In the genomic region with DNA sequence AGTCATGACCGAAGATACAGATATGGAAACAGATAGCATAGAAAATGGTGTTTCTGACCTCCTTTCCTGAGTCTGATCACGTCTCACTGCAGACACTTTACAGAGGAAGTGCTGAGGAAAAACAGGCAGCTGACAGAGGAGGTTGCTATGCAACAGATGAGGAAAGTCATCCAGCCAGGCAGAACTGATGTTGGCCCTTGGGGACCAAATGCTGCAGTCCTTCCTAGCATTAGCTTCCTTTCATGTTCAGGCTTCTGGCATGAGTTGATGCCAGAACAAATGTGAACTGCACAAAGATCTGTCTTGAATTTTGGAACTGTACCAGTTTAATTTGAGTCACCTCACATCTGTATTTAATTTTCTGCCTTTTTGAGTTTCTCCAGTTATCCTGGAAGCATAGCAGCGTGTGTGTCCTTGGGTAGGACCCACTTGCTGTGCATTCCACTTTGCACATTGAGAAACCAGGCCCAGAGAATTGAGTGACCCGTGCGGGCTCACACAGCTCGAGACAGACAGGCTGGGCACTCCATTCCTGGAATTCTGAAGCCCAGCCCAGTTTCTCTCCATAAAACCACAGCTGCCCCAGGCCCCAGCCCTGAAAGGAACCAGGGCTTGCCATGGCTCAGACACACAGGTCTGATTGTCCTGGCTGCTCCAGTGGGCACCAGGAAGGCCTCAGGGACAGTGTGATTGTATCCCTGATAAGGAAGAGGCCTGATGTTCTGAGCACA, we compare ENCODE assay signal across 8 cellular contexts. TPM values are rescaled to one million over a fixed set of nuclear protein-coding genes. Genes with fewer than 3 reads are reported as not detected.
DNase-seq lines count a peak whose midpoint lies in the region; ATAC-seq and TF ChIP-seq lines count a peak whose summit lies in the region.

No MANE protein-coding gene starts in this region.

- no peak overlapping the region for H3K23ac ChIP-seq in IMR-90 (ENCODE audit: low read depth, low read length)

- H3K27ac ChIP-seq in IMR-90 (ENCODE audit: insufficient read depth, low read length) (peak overlapping the region; percentile 67; the same call in 1 of the 2 replicates), adrenal gland (peak overlapping the region in 4 of 5 donors; percentile 42 to 85 (median 63)), uterus (peak overlapping the region; percentile 86 to 88)

- H2BK15ac ChIP-seq in IMR-90 (ENCODE audit: low read depth, low read length): no peak overlapping the region

- in situ Hi-C loops in IMR-90 (cut with MboI; ENCODE audit: low sequenced_read_pairs): no loop called here

- peaks cover 0 to 19% of the 10 kb centered on the region in 2 experiments; a peak in 3 of 4 replicates for H3K79me1 ChIP-seq in IMR-90 (ENCODE audit: low read depth in 1 of 2, low read length in 2 of 2)

- peak overlapping the region; percentile 71; a peak in 3 of 4 replicates for H4K8ac ChIP-seq in IMR-90 (ENCODE audit: low read depth in 2 of 2, low read length in 2 of 2)

- H2BK5ac ChIP-seq in IMR-90 (ENCODE audit: low read depth, low read length, poor library complexity, severe bottlenecking): peak overlapping the region; percentile 62

- peak overlapping the region; percentile 44; the same call in 1 of the 2 replicates for H3K9ac ChIP-seq in IMR-90 (ENCODE audit: low read depth, low read length)

- peaks cover 2 to 4% of the 10 kb centered on the region in 2 donors for H3K36me3 Mint-ChIP-seq in activated T-cell treated with anti-CD3 and anti-CD28 coated beads, Interleukin-2, amount 50 U/mL, for 72 hours (ENCODE audit: insufficient read depth in 2 of 2)

- H2AK5ac ChIP-seq in IMR-90 (ENCODE audit: low read depth, low read length): 0 out of 2 replicates have a peak overlapping the region, but pooled peaks have one; percentile 8

- peaks cover 4% of the 10 kb centered on the region for H3K27me3 Mint-ChIP-seq in activated T-cell treated with anti-CD3 and anti-CD28 coated beads, Interleukin-2, amount 50 U/mL, for 72 hours (ENCODE audit: low read depth)

- H4K5ac ChIP-seq in IMR-90 (ENCODE audit: low read depth, low read length): no peak overlapping the region

- no CpG with 5 or more reads among the region's 6 CpGs for WGBS in IMR-90 (ENCODE audit: extremely low coverage in 2 of 2, insufficient read length in 1 of 2), 2 experiments
- WGBS in adrenal gland, 4 donors: 3 to 41% (median 28%) methylated on average over 2 to 6 of the region's 6 CpGs

- POLR2A ChIA-PET in IMR-90 (lab: Charles Lee; ENCODE audit: unreplicated experiment): no interaction called here

- H3K56ac ChIP-seq in IMR-90 (ENCODE audit: extremely low read depth, insufficient read depth, low read length): no peak overlapping the region

- DNase-seq in DMS79 (lab: John Stamatoyannopoulos, UW) (peak; percentile 12), IMR-90 (peak; percentile 69), adrenal gland (peak in 6 of 7 donors; percentile 26 to 71 (median 53)), islet precursor cell (peak; percentile 92), uterus (peak; percentile 51 to 58), kidney glomerular epithelial cell (lab: John Stamatoyannopoulos, UW) (no peak)
- no peak for DNase-seq in activated T-cell treated with anti-CD3 and anti-CD28 coated beads, Interleukin-2, amount 50 U/mL, for 72 hours

- no peak overlapping the region; the same call in 1 of the 2 replicates for H3K4me2 ChIP-seq in IMR-90 (ENCODE audit: low read depth, low read length)

- TF ChIP-seq CTCF in IMR-90 (conservative IDR thresholded peaks at IDR 0.05; ENCODE audit: low read depth, low read length): no peak
- TF ChIP-seq CTCF in adrenal gland (IDR thresholded peaks at IDR 0.05): no peak
- TF ChIP-seq CTCF in uterus (IDR thresholded peaks at IDR 0.05): no peak

- H2AK9ac ChIP-seq in IMR-90 (replicated peaks; ENCODE audit: low read depth, low read length, poor library complexity): no peak overlapping the region

- ATAC-seq in IMR-90 (ENCODE audit: low read depth) (no peak; the same call in 1 of the 2 replicates), GM21360 (IDR thresholded peaks at IDR 0.05; ENCODE audit: unreplicated experiment) (no peak)
- no peak for ATAC-seq in activated T-cell treated with anti-CD3 and anti-CD28 coated beads, Interleukin-2, amount 50 U/mL, for 72 hours (replicated peaks in 1 of 2)

- TF ChIP-seq POLR2A in IMR-90 (IDR thresholded peaks at IDR 0.05; ENCODE audit: low read depth, low read length) (no peak), adrenal gland (IDR thresholded peaks at IDR 0.05) (peak in 1 of 2 donors; percentile 14), uterus (IDR thresholded peaks at IDR 0.05) (no peak)

- dilution Hi-C loops in IMR-90 (cut with HindIII; ENCODE audit: low sequenced_read_pairs, unreplicated experiment): no loop called here

- H3K9me3 Mint-ChIP-seq in activated T-cell treated with anti-CD3 and anti-CD28 coated beads, Interleukin-2, amount 50 U/mL, for 72 hours: no peaks in the 10 kb centered on the region

- no peak for TF ChIP-seq RAD21 in IMR-90 (IDR thresholded peaks at IDR 0.05; ENCODE audit: low read length)

- H2AFZ ChIP-seq in IMR-90 (replicated peaks; ENCODE audit: low read length, poor library complexity): no peak overlapping the region

- peaks cover 16% of the 10 kb centered on the region for H3K4me1 Mint-ChIP-seq in activated T-cell treated with anti-CD3 and anti-CD28 coated beads, Interleukin-2, amount 50 U/mL, for 72 hours (ENCODE audit: low read depth)

- H3K4me1 ChIP-seq in IMR-90 (ENCODE audit: control insufficient read depth, insufficient read depth, low read length) (peaks cover 15% of the 10 kb centered on the region), adrenal gland (replicated peaks in 1 of 2) (peaks cover 3 to 7% of the 10 kb centered on the region in 2 donors), uterus (no peaks in the 10 kb centered on the region)

- H3K9me1 ChIP-seq in IMR-90 (ENCODE audit: insufficient read depth, low read length): peaks cover 8% of the 10 kb centered on the region; the same call in 1 of the 2 replicates

- no TSS peak for BruUV-seq in IMR-90 (replicated peaks; lab: Mats Ljungman, UMichigan)

- H2BK20ac ChIP-seq in IMR-90 (ENCODE audit: low read depth, low read length): no peak overlapping the region

- CTCF ChIA-PET in IMR-90 (lab: Yijun Ruan, JAX): no interaction called here

- no peak overlapping the region for H3K4me3 ChIP-seq in IMR-90 (ENCODE audit: insufficient read depth, low read depth, low read length)
- no peak overlapping the region for H3K4me3 ChIP-seq in adrenal gland
- no peak overlapping the region for H3K4me3 ChIP-seq in uterus

- no peak overlapping the region; the same call in 1 of the 2 replicates for H3K18ac ChIP-seq in IMR-90 (ENCODE audit: low read depth, low read length)

- no peak overlapping the region for H3K14ac ChIP-seq in IMR-90 (replicated peaks; ENCODE audit: low read depth, low read length)

- H3K27me3 ChIP-seq in IMR-90 (ENCODE audit: control insufficient read depth, insufficient read depth, low read length) (no peaks in the 10 kb centered on the region), adrenal gland (no peaks in the 10 kb centered on the region), uterus (no peaks in the 10 kb centered on the region)

- no peak overlapping the region for H3K27ac Mint-ChIP-seq in activated T-cell treated with anti-CD3 and anti-CD28 coated beads, Interleukin-2, amount 50 U/mL, for 72 hours

- no peak overlapping the region for H3K4me3 Mint-ChIP-seq in activated T-cell treated with anti-CD3 and anti-CD28 coated beads, Interleukin-2, amount 50 U/mL, for 72 hours

- no peak overlapping the region for H2BK120ac ChIP-seq in IMR-90 (ENCODE audit: low read depth, low read length)

- peak overlapping the region; percentile 56; the same call in 1 of the 2 replicates for H3K4ac ChIP-seq in IMR-90 (ENCODE audit: low read depth, low read length)

- H3K36me3 ChIP-seq in IMR-90 (ENCODE audit: control insufficient read depth, insufficient read depth, low read length) (peaks cover 15% of the 10 kb centered on the region), adrenal gland (replicated peaks in 1 of 2) (no peaks in the 10 kb centered on the region), uterus (no peaks in the 10 kb centered on the region)

- peak overlapping the region; percentile 19; the same call in 1 of the 2 replicates for H4K91ac ChIP-seq in IMR-90 (ENCODE audit: insufficient read depth, low read depth, low read length)

- H3K9me3 ChIP-seq in IMR-90 (ENCODE audit: control insufficient read depth, insufficient read depth, low read length) (no peaks in the 10 kb centered on the region), adrenal gland (replicated peaks in 1 of 3) (no peaks in the 10 kb centered on the region), uterus (no peaks in the 10 kb centered on the region)

- intact Hi-C loops in IMR-90 (cut with micrococcal nuclease): loop anchor here (2.0 to 10.0 kb wide), 3 partner anchors 89 to 277 kb away; a partner anchor contains a TSS
- intact Hi-C loops in adrenal gland (cut with DNase I): no loop called here
- intact Hi-C loops in uterus (cut with DNase I; ENCODE audit: low total_unique reads): no loop called here

- peaks cover 26% of the 10 kb centered on the region for H4K20me1 ChIP-seq in IMR-90 (ENCODE audit: insufficient read depth, low read length)

TF ChIP-seq in IMR-90, 13 proteins besides CTCF, POLR2A, EP300 and RAD21 (continues in another document):
- TF ChIP-seq CHD1 (IDR thresholded peaks at IDR 0.05; ENCODE audit: low read depth, low read length): no peak
- TF ChIP-seq MXI1 (IDR thresholded peaks at IDR 0.05; ENCODE audit: borderline replicate concordance, low read depth, low read length): no peak
- no peak for TF ChIP-seq MAZ (IDR thresholded peaks at IDR 0.05; ENCODE audit: borderline replicate concordance, low read depth, low read length)
- TF ChIP-seq, protein P1, sequence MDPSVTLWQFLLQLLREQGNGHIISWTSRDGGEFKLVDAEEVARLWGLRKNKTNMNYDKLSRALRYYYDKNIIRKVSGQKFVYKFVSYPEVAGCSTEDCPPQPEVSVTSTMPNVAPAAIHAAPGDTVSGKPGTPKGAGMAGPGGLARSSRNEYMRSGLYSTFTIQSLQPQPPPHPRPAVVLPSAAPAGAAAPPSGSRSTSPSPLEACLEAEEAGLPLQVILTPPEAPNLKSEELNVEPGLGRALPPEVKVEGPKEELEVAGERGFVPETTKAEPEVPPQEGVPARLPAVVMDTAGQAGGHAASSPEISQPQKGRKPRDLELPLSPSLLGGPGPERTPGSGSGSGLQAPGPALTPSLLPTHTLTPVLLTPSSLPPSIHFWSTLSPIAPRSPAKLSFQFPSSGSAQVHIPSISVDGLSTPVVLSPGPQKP (IDR thresholded peaks at IDR 0.05; ENCODE audit: borderline replicate concordance, low read depth, low read length): no peak
- no peak for TF ChIP-seq MAFK (IDR thresholded peaks at IDR 0.05; ENCODE audit: low read depth, low read length)
- no peak for TF ChIP-seq BHLHE40 (IDR thresholded peaks at IDR 0.05; ENCODE audit: low read depth, low read length)

RNA-seq across cellular contexts. Expression of a gene that starts 1.4 kb away (rescaled TPM):
- total RNA-seq in IMR-90 (2012; rRNA removed) (415 and 484 TPM in 2 replicates), adrenal gland (100 to 1,000 TPM; 201 to 363 (median 271) TPM), uterus (100 to 1,000 TPM in 1 of 4 donors, 10 to 100 TPM in 3; 27.9 to 164 (median 55.2) TPM)
- polyA plus RNA-seq in IMR-90 (2012; rRNA removed) (502 and 552 TPM in 2 replicates), adrenal gland (100 to 1,000 TPM in 1 of 3 donors, 10 to 100 TPM in 2; 47.9 to 333 (median 78.8) TPM)
- 394 and 612 TPM in 2 replicates for polyA plus RNA-seq in IMR-90 (2012; cell fraction: cytosol; rRNA removed)
- 314 and 443 TPM in 2 replicates for polyA plus RNA-seq in IMR-90 (2012; cell fraction: nucleus; rRNA removed; ENCODE audit: low replicate concordance)
- total RNA-seq in activated T-cell treated with anti-CD3 and anti-CD28 coated beads, Interleukin-2, amount 50 U/mL, for 72 hours: 10 to 100 TPM; 34.8 to 48.9 TPM

Comparison
In these comparisons a context has a peak if more than half of its experiments do, and no peak if none do; other contexts are left out.
1. DNase-seq: peak in DMS79 (single experiment), IMR-90 (single experiment), adrenal gland (6 of 7), islet precursor cell (single experiment) and uterus (2 of 2); none in activated T-cell treated with anti-CD3 and anti-CD28 coated beads, Interleukin-2, amount 50 U/mL, for 72 hours (0 of 2) and kidney glomerular epithelial cell (single experiment).
2. Peak in every context shown above with its lines, with median percentiles within 50 percentile points of each other: H3K27ac ChIP-seq.